Comparison of ENCODE assay signal across 9 cellular contexts in genomic region chr4:152785639-152786517, GRCh38. TPM values are rescaled to one million over a fixed set of nuclear protein-coding genes. Genes with fewer than 3 reads are reported as not detected.
A peak's percentile ranks its signal among the peaks of the same experiment; 100 is the strongest.
DNase-seq lines count a peak whose midpoint lies in the region; ATAC-seq, FAIRE-seq and TF ChIP-seq lines count a peak whose summit lies in the region.
"Had no signal": no experiment of that assay in that cellular context is flagged by ENCODE, and none has a peak within 500 bp of the region (broad histone marks: within the 10 kb centered on the region; RNA-seq: fewer than 3 reads in every experiment).

No MANE protein-coding gene starts in this region.

- no peaks in the 10 kb centered on the region for H3K9me3 ChIP-seq in GM12878 (replicated peaks; ENCODE audit: control insufficient read depth, insufficient read depth, low read length)
- no peaks in the 10 kb centered on the region for H3K9me3 ChIP-seq in smooth muscle cell (replicated peaks; ENCODE audit: low read depth)
- H3K9me3 ChIP-seq in stomach: no peaks in the 10 kb centered on the region

- POLR2A ChIA-PET in GM12878 (lab: Charles Lee): no interaction called here

- FAIRE-seq in GM12878 (lab: Jason Lieb, UNC): peak; percentile 31

- peak overlapping the region; percentile 64 for H3K4me3 Mint-ChIP-seq in activated CD4-positive, alpha-beta T cell treated with anti-CD3 and anti-CD28 coated beads, Interleukin-2, amount 10 ng/mL, durations not matched to agents 24 days and 14 days

- no peaks in the 10 kb centered on the region for H4K20me1 ChIP-seq in GM12878 (ENCODE audit: control insufficient read depth, insufficient read depth)
- H4K20me1 ChIP-seq in smooth muscle cell (ENCODE audit: low read depth): peaks cover 99% of the 10 kb centered on the region

- peak overlapping the region; percentile 5; the same call in 1 of the 2 replicates for H3K4me2 ChIP-seq in GM12878 (ENCODE audit: control insufficient read depth, insufficient read depth)
- H3K4me2 ChIP-seq in smooth muscle cell: peak overlapping the region; percentile 6

- TF ChIP-seq POLR2A in GM12878 (IDR thresholded peaks at IDR 0.05; ENCODE audit: low read depth, low read length): no peak
- no peak for TF ChIP-seq POLR2A in stomach (IDR thresholded peaks at IDR 0.05)

- H3K27ac ChIP-seq in GM12878 (ENCODE audit: control insufficient read depth, insufficient read depth): no peak overlapping the region; the same call in 1 of the 2 replicates
- H3K27ac ChIP-seq in smooth muscle cell (ENCODE audit: low read depth): peak overlapping the region; percentile 10
- H3K27ac ChIP-seq in stomach: peak overlapping the region in 1 of 5 donors; percentile 14

- in situ Hi-C loops in GM12878 (cut with MboI): loop anchor here (25.0 kb wide), 1 partner anchor 1674 kb away; no protein-coding TSS in a partner anchor

- H3K4me1 ChIP-seq in GM12878 (ENCODE audit: control insufficient read depth, insufficient read depth, low read length) (peaks cover 6% of the 10 kb centered on the region; the same call in 1 of the 2 replicates), smooth muscle cell (ENCODE audit: low read depth) (no peaks in the 10 kb centered on the region), stomach (peaks cover 24 to 71% (median 48%) of the 10 kb centered on the region in 4 donors)

- H3K27me3 Mint-ChIP-seq in activated CD4-positive, alpha-beta T cell treated with anti-CD3 and anti-CD28 coated beads, Interleukin-2, amount 10 ng/mL, durations not matched to agents 24 days and 14 days: no peaks in the 10 kb centered on the region

- H3K27me3 ChIP-seq in GM12878 (replicated peaks in 1 of 2; ENCODE audit: control insufficient read depth in 2 of 2, insufficient read depth in 2 of 2, low read length in 1 of 2): no peaks in the 10 kb centered on the region
- H3K27me3 ChIP-seq in smooth muscle cell (ENCODE audit: low read depth): no peaks in the 10 kb centered on the region
- no peaks in the 10 kb centered on the region for H3K27me3 ChIP-seq in stomach

- no TSS peak for BruUV-seq in GM12878 (replicated peaks; lab: Mats Ljungman, UMichigan)

- peaks cover 13% of the 10 kb centered on the region for H3K36me3 Mint-ChIP-seq in activated CD4-positive, alpha-beta T cell treated with anti-CD3 and anti-CD28 coated beads, Interleukin-2, amount 10 ng/mL, durations not matched to agents 24 days and 14 days (ENCODE audit: low read depth)

- H3K9ac ChIP-seq in GM12878 (ENCODE audit: control insufficient read depth, insufficient read depth, low read length): no peak overlapping the region
- H3K9ac ChIP-seq in smooth muscle cell (ENCODE audit: low read depth): no peak overlapping the region

- H2AFZ ChIP-seq in GM12878 (ENCODE audit: control insufficient read depth, low read depth, low read length): no peak overlapping the region
- no peak overlapping the region for H2AFZ ChIP-seq in smooth muscle cell (ENCODE audit: low read depth)

- DNase-seq in activated CD4-positive, alpha-beta T cell treated with anti-CD3 and anti-CD28 coated beads, Interleukin-2, amount 10 ng/mL, durations not matched to agents 24 days and 14 days: no peak
- no peak for DNase-seq in activated CD4-positive, alpha-beta T cell treated with anti-CD3 and anti-CD28 coated beads for 1 hour
- no peak for DNase-seq in GM12878 (ENCODE audit: low read depth, low spot score)
- DNase-seq in smooth muscle cell (lab: John Stamatoyannopoulos, UW; ENCODE audit: unreplicated experiment): no peak
- no peak for DNase-seq in stomach
- DNase-seq in NCI-H1417 (lab: John Stamatoyannopoulos, UW): no peak
- no peak for DNase-seq in AG08396 (ENCODE audit: low spot score)

- intact Hi-C loops in activated CD4-positive, alpha-beta T cell treated with anti-CD3 and anti-CD28 coated beads, Interleukin-2, amount 10 ng/mL, durations not matched to agents 24 days and 14 days (cut with micrococcal nuclease): no loop called here
- intact Hi-C loops in GM12878 (cut with micrococcal nuclease; ENCODE audit: unreplicated experiment): no loop called here
- intact Hi-C loops in stomach (cut with DNase I; ENCODE audit: low total_unique reads): no loop called here

- no peak for TF ChIP-seq CTCF in GM12878 (IDR thresholded peaks at IDR 0.05 in 2 of 3, conservative IDR thresholded peaks at IDR 0.05 in 1 of 3; ENCODE audit: control insufficient read depth in 2 of 3, extremely low read depth in 1 of 3, insufficient read depth in 1 of 3, low read depth in 3 of 3, low read length in 3 of 3)
- TF ChIP-seq CTCF in smooth muscle cell (IDR thresholded peaks at IDR 0.05; ENCODE audit: borderline replicate concordance, insufficient read depth, poor library complexity, severe bottlenecking): no peak
- TF ChIP-seq CTCF in stomach (IDR thresholded peaks at IDR 0.05): no peak

- WGBS in GM12878 (ENCODE audit: insufficient coverage, insufficient replicate concordance, low lambda C conversion rate, missing lambda C conversion rate): 66% methylated on average over 3 of the region's 3 CpGs
- WGBS in smooth muscle cell (ENCODE audit: low lambda C conversion rate): 44% methylated on average over 3 of the region's 3 CpGs
- WGBS in stomach, 5 donors: 52 to 61% (median 54%) methylated on average over 3 of the region's 3 CpGs

- H3K4me1 Mint-ChIP-seq in activated CD4-positive, alpha-beta T cell treated with anti-CD3 and anti-CD28 coated beads, Interleukin-2, amount 10 ng/mL, durations not matched to agents 24 days and 14 days: peaks cover 34% of the 10 kb centered on the region

- H3K9me3 Mint-ChIP-seq in activated CD4-positive, alpha-beta T cell treated with anti-CD3 and anti-CD28 coated beads, Interleukin-2, amount 10 ng/mL, durations not matched to agents 24 days and 14 days: no peaks in the 10 kb centered on the region

- TF ChIP-seq RAD21 in GM12878 (IDR thresholded peaks at IDR 0.05; ENCODE audit: insufficient read depth, low read depth, low read length): no peak

- H3K36me3 ChIP-seq in GM12878 (ENCODE audit: control insufficient read depth in 2 of 2, insufficient read depth in 2 of 2, low read length in 1 of 2) (no peaks in the 10 kb centered on the region; a peak in 1 of 4 replicates), smooth muscle cell (ENCODE audit: low read depth) (no peaks in the 10 kb centered on the region), stomach (peaks cover 0 to 5% (median 0%) of the 10 kb centered on the region in 4 donors)

- RAD21 ChIA-PET in GM12878 (lab: Charles Lee; ENCODE audit: unreplicated experiment): interaction anchor here (0.7 to 1.5 kb wide), 4 partner anchors 143 to 392 kb away, joined by 3 to 4 read pairs (median 4); no protein-coding TSS in a partner anchor

- peak overlapping the region; percentile 8 for H3K27ac Mint-ChIP-seq in activated CD4-positive, alpha-beta T cell treated with anti-CD3 and anti-CD28 coated beads, Interleukin-2, amount 10 ng/mL, durations not matched to agents 24 days and 14 days

- CTCF ChIA-PET in GM12878 (lab: Yijun Ruan, JAX): interaction anchor here (0.6 to 1.8 kb wide), 8 partner anchors 13 to 342 kb away, joined by 3 to 4 read pairs (median 3); no protein-coding TSS in a partner anchor

- H3F3A ChIP-seq in smooth muscle cell (ENCODE audit: low read depth): peaks cover 14% of the 10 kb centered on the region

- ATAC-seq in HG03135 (IDR thresholded peaks at IDR 0.05; ENCODE audit: unreplicated experiment): peak; percentile 47
- ATAC-seq in GM12878: peak; percentile 75
- ATAC-seq: esophagus mucosa had no signal

- H3K4me3 ChIP-seq in GM12878 (peak overlapping the region; percentile 11; the same call in 1 of the 2 replicates), smooth muscle cell (peak overlapping the region; percentile 13), stomach (no peak overlapping the region)

- H3K79me2 ChIP-seq in GM12878 (ENCODE audit: control insufficient read depth, insufficient read depth, low read length) (peaks cover 20% of the 10 kb centered on the region), smooth muscle cell (ENCODE audit: low read depth) (peaks cover 97% of the 10 kb centered on the region)

- TF ChIP-seq EP300 in GM12878 (IDR thresholded peaks at IDR 0.05; ENCODE audit: borderline replicate concordance in 1 of 2, control insufficient read depth in 1 of 2, low read depth in 2 of 2, low read length in 2 of 2) (no peak), stomach (IDR thresholded peaks at IDR 0.05) (no peak)

- SMC1A ChIA-PET in GM12878 (lab: Charles Lee; ENCODE audit: uncharacterized antibody, unreplicated experiment): interaction anchor here (0.8 to 2.7 kb wide), 9 partner anchors 7 to 334 kb away, joined by 3 to 8 read pairs (median 4); partner anchors contain the start of gene TIGD4

RNA-seq across cellular contexts. Expression of gene ARFIP1, which starts 6.1 kb away (rescaled TPM):
- 13.0 and 14.6 TPM in 2 replicates for total RNA-seq in activated CD4-positive, alpha-beta T cell treated with anti-CD3 and anti-CD28 coated beads, Interleukin-2, amount 10 ng/mL, durations not matched to agents 24 days and 14 days
- 39.3 and 40.2 TPM in 2 replicates for total RNA-seq in GM12878 (2013; cell fraction: nucleolus; rRNA removed)
- total RNA-seq in GM12878 (2014; rRNA removed): 17.1 and 22.1 TPM in 2 replicates
- 17.9 and 19.8 TPM in 2 replicates for total RNA-seq in GM12878 (2014; rRNA removed; fragmentation: Illumina TruSeq; extraction: Trizol)
- 12.8 TPM in 2 replicates for total RNA-seq in GM12878 (2021)
- 4.6 TPM for polyA plus RNA-seq in GM12878 (2011; ENCODE audit: low read depth)
- 21.7 and 36.3 TPM in 2 replicates for polyA plus RNA-seq in GM12878 (2011; rRNA removed)
- polyA plus RNA-seq in GM12878 (2011; cell fraction: cytosol; rRNA removed): 6.7 TPM in 2 replicates
- polyA plus RNA-seq in GM12878 (2011; cell fraction: nucleus; rRNA removed): 11.5 and 16.9 TPM in 2 replicates
- polyA plus RNA-seq in GM12878 (2012): 8.0 and 11.0 TPM in 2 replicates
- 13.8 and 16.9 TPM in 2 replicates for polyA plus RNA-seq in GM12878 (2014; fragmentation: Illumina TruSeq; extraction: Trizol)
- polyA plus RNA-seq in GM12878 (2014; fragmentation: Nextera tagmentation; extraction: Ambion mirVana): 10 to 100 TPM in 1 of 2 experiments, 1 to 10 TPM in 1; 9.5 to 11.0 TPM
- polyA plus RNA-seq in GM12878 (2014; rRNA removed): 10.5 and 11.5 TPM in 2 replicates
- 10 to 100 TPM; 18.3 to 18.9 TPM for polyA plus RNA-seq in GM12878 (2016; fragmentation: Nextera tagmentation; extraction: Ambion mirVana)
- 14.1 and 14.8 TPM in 2 replicates for polyA minus RNA-seq in GM12878 (2011; rRNA and poly(A)+ RNA removed)
- 7.8 and 10.2 TPM in 2 replicates for polyA minus RNA-seq in GM12878 (2011; cell fraction: cytosol; rRNA and poly(A)+ RNA removed)
- polyA minus RNA-seq in GM12878 (2011; cell fraction: nucleus; rRNA and poly(A)+ RNA removed): 18.7 and 32.4 TPM in 2 replicates
- 37.7 and 53.3 TPM in 2 replicates for total RNA-seq in smooth muscle cell
- polyA plus RNA-seq in smooth muscle cell: 21.3 and 22.2 TPM in 2 replicates
- total RNA-seq in stomach: 100 to 1,000 TPM in 1 of 5 donors, 10 to 100 TPM in 4; 35.9 to 103 (median 50.0) TPM
- polyA plus RNA-seq in stomach: 10 to 100 TPM; 15.3 to 31.3 (median 17.1) TPM

RNA-seq across cellular contexts. Expression of gene TIGD4, which starts 6.3 kb away (rescaled TPM):
- 0.28 and 0.31 TPM in 2 replicates for total RNA-seq in activated CD4-positive, alpha-beta T cell treated with anti-CD3 and anti-CD28 coated beads, Interleukin-2, amount 10 ng/mL, durations not matched to agents 24 days and 14 days
- 1.5 and 1.8 TPM in 2 replicates for total RNA-seq in GM12878 (2013; cell fraction: nucleolus; rRNA removed)
- total RNA-seq in GM12878 (2014; rRNA removed): 0.54 and 0.56 TPM in 2 replicates
- total RNA-seq in GM12878 (2014; rRNA removed; fragmentation: Illumina TruSeq; extraction: Trizol): 0.76 and 0.97 TPM in 2 replicates
- total RNA-seq in GM12878 (2021): 0.45 and 0.46 TPM in 2 replicates
- not detected for polyA plus RNA-seq in GM12878 (2011; ENCODE audit: low read depth)
- polyA plus RNA-seq in GM12878 (2011; rRNA removed): 0.20 and 0.39 TPM in 2 replicates
- polyA plus RNA-seq in GM12878 (2011; cell fraction: cytosol; rRNA removed): 0.03 and 0.12 TPM in 2 replicates
- polyA plus RNA-seq in GM12878 (2011; cell fraction: nucleus; rRNA removed): 0.07 and 0.22 TPM in 2 replicates
- polyA plus RNA-seq in GM12878 (2012): 0.13 TPM in 1 of 2 replicates, not detected in the other
- polyA plus RNA-seq in GM12878 (2014; fragmentation: Illumina TruSeq; extraction: Trizol): 0.41 and 0.63 TPM in 2 replicates
- polyA plus RNA-seq in GM12878 (2014; fragmentation: Nextera tagmentation; extraction: Ambion mirVana): under 1 TPM; 0.24 to 0.31 TPM
- polyA plus RNA-seq in GM12878 (2014; rRNA removed): 0.50 and 0.53 TPM in 2 replicates
- polyA plus RNA-seq in GM12878 (2016; fragmentation: Nextera tagmentation; extraction: Ambion mirVana): 1 to 10 TPM in 1 of 2 experiments, under 1 TPM in 1; 0.46 to 1.6 TPM
- 0.07 TPM in 1 of 2 replicates, not detected in the other for polyA minus RNA-seq in GM12878 (2011; rRNA and poly(A)+ RNA removed)
- polyA minus RNA-seq in GM12878 (2011; cell fraction: cytosol; rRNA and poly(A)+ RNA removed): not detected in 2 replicates
- 0.48 and 0.67 TPM in 2 replicates for polyA minus RNA-seq in GM12878 (2011; cell fraction: nucleus; rRNA and poly(A)+ RNA removed)
- total RNA-seq in smooth muscle cell: 0.54 and 0.67 TPM in 2 replicates
- polyA plus RNA-seq in smooth muscle cell: 0.32 and 0.42 TPM in 2 replicates
- total RNA-seq in stomach: 1 to 10 TPM in 1 of 5 donors, under 1 TPM in 2, not detected in 2; 0.55 to 4.1 (median 0.89) TPM
- under 1 TPM in 1 of 3 donors, not detected in 2; 0.20 TPM for polyA plus RNA-seq in stomach

Comparison
In these comparisons a context has a peak if more than half of its experiments do, and no peak if none do; other contexts are left out.
1. H3K4me3 ChIP-seq: peak in GM12878 (single experiment) and smooth muscle cell (single experiment); none in stomach (0 of 4).